In genomic region chr13:60044321-60044720, GRCh38 we compare ENCODE assay signal across 27 cellular contexts.
"Had no signal": no experiment of that assay in that cellular context is flagged by ENCODE, and none has a peak within 500 bp of the region (broad histone marks: within the 10 kb centered on the region; RNA-seq: fewer than 3 reads in every experiment).

No MANE protein-coding gene starts in this region.

- ATAC-seq: stimulated activated effector memory CD8-positive, alpha-beta T cell treated with anti-CD3 and anti-CD28 coated beads, Interleukin-12 subunit alpha, Interleukin-12 subunit beta, amount 100 ng/mL, for 72 hours; stimulated activated memory B cell treated with anti-CD40 and anti-IgM and Interleukin-4, amounts not matched to agents 10 μg/mL and 1 μg/mL and 100 μg/mL, for 72 hours; stimulated activated naive B cell treated with anti-CD40 and anti-IgM and Interleukin-4, amounts not matched to agents 10 μg/mL and 1 μg/mL and 100 μg/mL, for 72 hours; stimulated activated naive CD8-positive, alpha-beta T cell treated with anti-CD3 and anti-CD28 coated beads, Interleukin-15, amount 100 ng/mL, for 72 hours; stimulated activated naive CD8-positive, alpha-beta T cell treated with anti-CD3 and anti-CD28 coated beads, Interleukin-15, Interleukin-2, amounts not matched to agents 100 U/mL and 50 U/mL, for 24 hours; upper lobe of right lung had no signal

- H3K27me3 ChIP-seq: stomach, suprapubic skin, testis, thyroid gland, tibial artery, tibial nerve, transverse colon, upper lobe of left lung, upper lobe of right lung, uterus, vagina had no signal

- H3K36me3 ChIP-seq: stomach, suprapubic skin, thoracic aorta, thyroid gland, tibial artery, tibial nerve, transverse colon, upper lobe of left lung, upper lobe of right lung, uterus, vagina had no signal

- DNase-seq: stimulated activated CD4-positive, alpha-beta T cell treated with anti-CD3 and anti-CD28 coated beads, Interleukin-2, amount 100 ng/mL, for 48 hours; stimulated activated CD4-positive, alpha-beta T cell treated with anti-CD3 and anti-CD28 coated beads, Interleukin-4, amount 100 ng/mL, for 1 hour; stimulated activated CD4-positive, alpha-beta T cell treated with anti-CD3 and anti-CD28 coated beads, Interleukin-4, amount 100 ng/mL, for 24 hours; stimulated activated CD4-positive, alpha-beta T cell treated with anti-CD3 and anti-CD28 coated beads, Interleukin-4, amount 100 ng/mL, for 4 hours; stimulated activated CD8-positive, alpha-beta memory T cell treated with anti-CD3 and anti-CD28 coated beads, Interleukin-4, amount 100 ng/mL, for 48 hours; stimulated activated naive B cell treated with anti-CD40 and anti-IgM and Interleukin-4, amounts not matched to agents 10 μg/mL and 1 μg/mL and 100 μg/mL, for 72 hours; stimulated activated naive CD4-positive, alpha-beta T cell; stimulated activated naive CD4-positive, alpha-beta T cell treated with Interleukin-2 at 50 U/mL for 16 hours; stimulated activated naive CD8-positive, alpha-beta T cell treated with anti-CD3 and anti-CD28 coated beads, Interleukin-15, amount 100 ng/mL, for 72 hours; stimulated activated naive CD8-positive, alpha-beta T cell treated with anti-CD3 and anti-CD28 coated beads, Interleukin-15, Interleukin-2, amounts not matched to agents 100 U/mL and 50 U/mL, for 24 hours; stomach; substantia nigra; testis; thyroid gland; tibial artery; transverse colon; trophoblast cell; upper lobe of left lung; upper lobe of right lung; uterus had no signal

- H3K4me3 ChIP-seq: stomach, suprapubic skin, testis, thoracic aorta, thyroid gland, tibial artery, tibial nerve, transverse colon, upper lobe of left lung, upper lobe of right lung, uterus, vagina had no signal

- FAIRE-seq: urothelium cell line had no signal

- H3K4me1 ChIP-seq: stomach, suprapubic skin, testis, thyroid gland, tibial artery, tibial nerve, transverse colon, upper lobe of left lung, upper lobe of right lung, uterus, vagina had no signal

- H3K9me3 ChIP-seq: stomach, suprapubic skin, testis, thoracic aorta, thyroid gland, tibial artery, tibial nerve, transverse colon, upper lobe of left lung, upper lobe of right lung, uterus, vagina had no signal

- H3K27ac ChIP-seq: stomach, suprapubic skin, testis, thoracic aorta, thyroid gland, tibial artery, tibial nerve, transverse colon, upper lobe of left lung, upper lobe of right lung, uterus, vagina had no signal
